In genomic region chr12:25557830-25558436, GRCh38 we compare ENCODE assay signal across 8 cellular contexts.
DNase-seq lines count a peak whose midpoint lies in the region; ATAC-seq and TF ChIP-seq lines count a peak whose summit lies in the region.

No MANE protein-coding gene starts in this region.

- H3K9ac ChIP-seq in adipocyte (ENCODE audit: low read length) = no peak overlapping the region

- TF ChIP-seq CTCF in LNCAP (IDR thresholded peaks at IDR 0.05) = peak; percentile 66

- no peaks in the 10 kb centered on the region for H3K27me3 ChIP-seq in adipocyte (replicated peaks; ENCODE audit: control insufficient read depth, insufficient read depth, low read length)

- no peak overlapping the region for H3K4me3 ChIP-seq in adipocyte (ENCODE audit: low read length)

- no peaks in the 10 kb centered on the region for H3K36me3 ChIP-seq in adipocyte (ENCODE audit: control insufficient read depth, insufficient read depth, low read length, severe bottlenecking)

- H3K4me3 Mint-ChIP-seq in stimulated activated naive B cell treated with anti-CD40 and anti-IgM and Interleukin-4, amounts not matched to agents 10 μg/mL and 1 μg/mL and 100 μg/mL, for 72 hours = no peak overlapping the region

- H3K4me1 Mint-ChIP-seq in stimulated activated naive B cell treated with anti-CD40 and anti-IgM and Interleukin-4, amounts not matched to agents 10 μg/mL and 1 μg/mL and 100 μg/mL, for 72 hours = peaks cover 1 to 10% of the 10 kb centered on the region in 2 donors

- ATAC-seq in stimulated activated naive B cell treated with anti-CD40 and anti-IgM and Interleukin-4, amounts not matched to agents 10 μg/mL and 1 μg/mL and 100 μg/mL, for 72 hours (replicated peaks) = no peak
- ATAC-seq in HG03354 (IDR thresholded peaks at IDR 0.05; ENCODE audit: poor library complexity, severe bottlenecking, unreplicated experiment) = no peak

- no peaks in the 10 kb centered on the region for H3K36me3 Mint-ChIP-seq in stimulated activated naive B cell treated with anti-CD40 and anti-IgM and Interleukin-4, amounts not matched to agents 10 μg/mL and 1 μg/mL and 100 μg/mL, for 72 hours

- H3K4me1 ChIP-seq in adipocyte (ENCODE audit: control insufficient read depth, insufficient read depth, low read length) = no peaks in the 10 kb centered on the region

- peaks cover 3 to 4% of the 10 kb centered on the region in 2 donors for H3K9me3 Mint-ChIP-seq in stimulated activated naive B cell treated with anti-CD40 and anti-IgM and Interleukin-4, amounts not matched to agents 10 μg/mL and 1 μg/mL and 100 μg/mL, for 72 hours

- no peaks in the 10 kb centered on the region for H3K27me3 Mint-ChIP-seq in stimulated activated naive B cell treated with anti-CD40 and anti-IgM and Interleukin-4, amounts not matched to agents 10 μg/mL and 1 μg/mL and 100 μg/mL, for 72 hours

- H3K27ac Mint-ChIP-seq in stimulated activated naive B cell treated with anti-CD40 and anti-IgM and Interleukin-4, amounts not matched to agents 10 μg/mL and 1 μg/mL and 100 μg/mL, for 72 hours = no peak overlapping the region

- no peaks in the 10 kb centered on the region for H3K9me3 ChIP-seq in adipocyte (ENCODE audit: control insufficient read depth, low read length)

- peak; percentile 65 for DNase-seq in NCI-H2196 (lab: John Stamatoyannopoulos, UW; ENCODE audit: unreplicated experiment)
- no peak for DNase-seq in NCI-H2196 treated with DMSO at 0.1 percent for 48 hours (lab: John Stamatoyannopoulos, UW; ENCODE audit: unreplicated experiment)
- DNase-seq in adipocyte (ENCODE audit: low read depth) = peak; percentile 85
- DNase-seq in kidney glomerular epithelial cell (lab: John Stamatoyannopoulos, UW) = peak; percentile 46
- no peak for DNase-seq in activated effector memory CD4-positive, alpha-beta T cell treated with Interleukin-2 at 50 U/mL for 16 hours
- DNase-seq in stimulated activated naive B cell treated with anti-CD40 and anti-IgM and Interleukin-4, amounts not matched to agents 10 μg/mL and 1 μg/mL and 100 μg/mL, for 72 hours = no peak

Comparison
In these comparisons a context has a peak if more than half of its experiments do, and no peak if none do; other contexts are left out.
1. DNase-seq: peak in NCI-H2196 (single experiment), adipocyte (single experiment) and kidney glomerular epithelial cell (single experiment); none in NCI-H2196 treated with DMSO at 0.1 percent for 48 hours (single experiment), activated effector memory CD4-positive, alpha-beta T cell treated with Interleukin-2 at 50 U/mL for 16 hours (single experiment) and stimulated activated naive B cell treated with anti-CD40 and anti-IgM and Interleukin-4, amounts not matched to agents 10 μg/mL and 1 μg/mL and 100 μg/mL, for 72 hours (single experiment).